Comparison of ENCODE assay signal across 1 cellular context in genomic region chr19:36489139-36489919, GRCh38.
A peak's percentile ranks its signal among the peaks of the same experiment; 100 is the strongest.
TF ChIP-seq lines count a peak whose summit lies in the region.

Gene ZNF566, minus strand, starts transcription at chr19:36489561. Its CDS starts 13,004 bp downstream, at chr19:36476557.

TF ChIP-seq in HepG2, 621 proteins besides CTCF, POLR2A, EP300 and RAD21 (continued from another document and continues in another):
- no peak for TF ChIP-seq HOMEZ (CRISPR knock-in tag; IDR thresholded peaks at IDR 0.05; ENCODE audit: low read depth)
- TF ChIP-seq SATB2 (CRISPR knock-in tag; IDR thresholded peaks at IDR 0.05) = 0 out of 2 replicates have a peak, but pooled peaks have one; percentile 12
- no peak for TF ChIP-seq RFXAP (CRISPR knock-in tag; IDR thresholded peaks at IDR 0.05; ENCODE audit: borderline replicate concordance)
- no peak for TF ChIP-seq STAG1 (CRISPR knock-in tag; IDR thresholded peaks at IDR 0.05)
- TF ChIP-seq FOXK2 (IDR thresholded peaks at IDR 0.05) = no peak
- no peak for TF ChIP-seq ZNF264 (CRISPR knock-in tag; IDR thresholded peaks at IDR 0.05)
- TF ChIP-seq ZNF891 (CRISPR knock-in tag; IDR thresholded peaks at IDR 0.05) = peak; percentile 78
- TF ChIP-seq TFDP1 (CRISPR knock-in tag; IDR thresholded peaks at IDR 0.05; ENCODE audit: borderline replicate concordance) = peak; percentile 70
- TF ChIP-seq MBD4 (IDR thresholded peaks at IDR 0.05; ENCODE audit: borderline replicate concordance, low read length) = no peak
- peak; percentile 97 for TF ChIP-seq MAX (IDR thresholded peaks at IDR 0.05)
- TF ChIP-seq DNMT3B (CRISPR knock-in tag; conservative IDR thresholded peaks at IDR 0.05) = no peak
- peak; percentile 79 for TF ChIP-seq ZGPAT (CRISPR knock-in tag; IDR thresholded peaks at IDR 0.05)
- TF ChIP-seq GABPA (IDR thresholded peaks at IDR 0.05; ENCODE audit: low read depth, low read length) = no peak
- TF ChIP-seq GABPA (CRISPR knock-in tag; IDR thresholded peaks at IDR 0.05; ENCODE audit: low read depth) = peak; percentile 67; the same call in 1 of the 2 replicates
- no peak for TF ChIP-seq ZNF879 (CRISPR knock-in tag; IDR thresholded peaks at IDR 0.05)
- peak; percentile 63 for TF ChIP-seq IRF2 (CRISPR knock-in tag; IDR thresholded peaks at IDR 0.05)
- no peak for TF ChIP-seq NCOR1 (IDR thresholded peaks at IDR 0.05; ENCODE audit: borderline replicate concordance, low read length)
- peak; percentile 59; the same call in 1 of the 2 replicates for TF ChIP-seq THAP7 (CRISPR knock-in tag; IDR thresholded peaks at IDR 0.05)
- peak; percentile 45; the same call in 1 of the 2 replicates for TF ChIP-seq ZBTB25 (CRISPR knock-in tag; IDR thresholded peaks at IDR 0.05)
- TF ChIP-seq ZNF24 (IDR thresholded peaks at IDR 0.05) = no peak
- peak; percentile 92 for TF ChIP-seq ZKSCAN5 (CRISPR knock-in tag; IDR thresholded peaks at IDR 0.05)
- 0 out of 2 replicates have a peak, but pooled peaks have one; percentile 25 for TF ChIP-seq ZNF431 (CRISPR knock-in tag; IDR thresholded peaks at IDR 0.05; ENCODE audit: borderline replicate concordance, low read depth)
- no peak for TF ChIP-seq ZBTB33 (CRISPR knock-in tag; IDR thresholded peaks at IDR 0.05)
- TF ChIP-seq ZBTB49 (CRISPR knock-in tag; IDR thresholded peaks at IDR 0.05; ENCODE audit: borderline replicate concordance) = no peak
- 0 out of 2 replicates have a peak, but pooled peaks have one; percentile 12 for TF ChIP-seq ZNF441 (CRISPR knock-in tag; IDR thresholded peaks at IDR 0.05; ENCODE audit: borderline replicate concordance)
- no peak for TF ChIP-seq REST (IDR thresholded peaks at IDR 0.05; ENCODE audit: borderline replicate concordance in 1 of 2, low read depth in 1 of 2, low read length in 2 of 2)
- no peak for TF ChIP-seq HIC2 (CRISPR knock-in tag; IDR thresholded peaks at IDR 0.05; ENCODE audit: low read depth)
- no peak for TF ChIP-seq SKI (IDR thresholded peaks at IDR 0.05; ENCODE audit: partially characterized antibody)
- 0 out of 2 replicates have a peak, but pooled peaks have one; percentile 25 for TF ChIP-seq AHR (CRISPR knock-in tag; IDR thresholded peaks at IDR 0.05)
- no peak for TF ChIP-seq ZNF232 (CRISPR knock-in tag; IDR thresholded peaks at IDR 0.05; ENCODE audit: borderline replicate concordance)
- no peak for TF ChIP-seq GPBP1L1 (CRISPR knock-in tag; IDR thresholded peaks at IDR 0.05)
- 0 out of 2 replicates have a peak, but pooled peaks have one; percentile 80 for TF ChIP-seq ZNF20 (CRISPR knock-in tag; IDR thresholded peaks at IDR 0.05)
- TF ChIP-seq FOXC1 (CRISPR knock-in tag; IDR thresholded peaks at IDR 0.05; ENCODE audit: borderline replicate concordance) = peak; percentile 98
- peak; percentile 88; the same call in 1 of the 2 replicates for TF ChIP-seq ZNF280D (CRISPR knock-in tag; IDR thresholded peaks at IDR 0.05)
- TF ChIP-seq TAF15 (IDR thresholded peaks at IDR 0.05; ENCODE audit: low read depth, low read length, poor library complexity, severe bottlenecking) = no peak
